In the genomic region with DNA sequence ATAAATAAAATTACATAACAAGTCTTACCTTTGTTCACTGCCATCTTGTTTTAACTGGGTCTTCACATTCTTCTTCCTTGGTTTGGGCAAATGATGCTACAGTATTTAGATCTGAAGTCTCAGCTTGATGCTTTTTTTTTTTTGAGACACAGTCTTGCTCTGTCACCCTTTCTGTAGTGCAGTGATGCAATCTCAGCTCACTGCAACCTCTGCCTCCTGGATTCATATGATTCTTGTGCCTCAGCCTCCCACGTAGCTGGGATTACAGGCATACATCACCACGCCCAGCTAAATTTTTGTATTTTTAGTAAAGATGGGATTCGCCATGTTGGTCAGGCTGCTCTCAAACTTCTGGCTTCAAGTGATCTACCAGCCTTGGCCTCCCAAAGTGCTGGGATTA, we compare ENCODE assay signal across 18 cellular contexts.
"Had no signal": no experiment of that assay in that cellular context is flagged by ENCODE, and none has a peak within 500 bp of the region (broad histone marks: within the 10 kb centered on the region; RNA-seq: fewer than 3 reads in every experiment).

No MANE protein-coding gene starts in this region.

- DNase-seq: activated CD4-positive, alpha-beta T cell treated with anti-CD3 and anti-CD28 coated beads for 4 hours; activated CD8-positive, alpha-beta memory T cell treated with anti-CD3 and anti-CD28 coated beads, Interleukin-2, amount 50 U/mL, for 4 hours; activated CD8-positive, alpha-beta T cell treated with anti-CD3 and anti-CD28 coated beads for 36 hours; activated gamma-delta T cell treated with Interleukin-2 at 50 U/mL for 16 hours; activated naive CD8-positive, alpha-beta T cell treated with anti-CD3 and anti-CD28 coated beads, Interleukin-2, amount 10 ng/mL, durations not matched to agents 7 days and 5 days; activated T-cell treated with anti-CD3 and anti-CD28 coated beads, Interleukin-2, amount 50 U/mL, for 72 hours; cortex of kidney; effector memory CD8-positive, alpha-beta T cell; erythroblast; foreskin keratinocyte; islet precursor cell; left ventricle myocardium inferior; nephron progenitor cell; ovary; stimulated activated CD4-positive, alpha-beta T cell treated with anti-CD3 and anti-CD28 coated beads, Interleukin-2, amount 100 ng/mL, for 48 hours; stimulated activated naive CD4-positive, alpha-beta T cell treated with Interleukin-2 at 50 U/mL for 16 hours; T1000; WERI-Rb-1 had no signal

- H3K36me3 ChIP-seq: left ventricle myocardium inferior, ovary, WERI-Rb-1 had no signal

- H3K4me3 ChIP-seq: left ventricle myocardium inferior, ovary had no signal

- ATAC-seq: activated CD8-positive, alpha-beta T cell treated with anti-CD3 and anti-CD28 coated beads for 36 hours; activated T-cell treated with anti-CD3 and anti-CD28 coated beads, Interleukin-2, amount 50 U/mL, for 72 hours; effector memory CD8-positive, alpha-beta T cell; foreskin keratinocyte had no signal

- H3K27ac ChIP-seq: foreskin keratinocyte, left ventricle myocardium inferior, ovary, WERI-Rb-1 had no signal

- H3K27me3 ChIP-seq: foreskin keratinocyte, ovary had no signal

- H3K4me1 ChIP-seq: foreskin keratinocyte, left ventricle myocardium inferior had no signal
